ENCODE assay signal across 8 cellular contexts in genomic region chr11:65476632-65477270, GRCh38. TPM values are rescaled to one million over a fixed set of nuclear protein-coding genes. Genes with fewer than 3 reads are reported as not detected.
DNase-seq lines count a peak whose midpoint lies in the region; ATAC-seq, FAIRE-seq and TF ChIP-seq lines count a peak whose summit lies in the region.

No MANE protein-coding gene starts in this region.

- no peak for TF ChIP-seq CTCF in GM10266 (IDR thresholded peaks at IDR 0.05; ENCODE audit: control insufficient read depth, insufficient read depth, low read depth, missing control alignments)

- FAIRE-seq in GM12891 (lab: Jason Lieb, UNC): no peak

- no peaks in the 10 kb centered on the region for H3K27me3 Mint-ChIP-seq in T-helper 17 cell

- DNase-seq in GM12891 (ENCODE audit: insufficient read length, low spot score) (no peak), T-helper 17 cell (peak in 1 of 3 donors; percentile 22), epithelial cell of prostate (ENCODE audit: low read depth, low spot score) (no peak), hepatic stellate cell (ENCODE audit: low spot score) (no peak), NCI-H2081 (lab: John Stamatoyannopoulos, UW) (no peak), GM10266 (ENCODE audit: extremely low spot score) (no peak)

- peaks cover 40% of the 10 kb centered on the region for H3K4me1 ChIP-seq in neuron (ENCODE audit: insufficient read depth, low read length)

- peak overlapping the region; percentile 99 for H3K27ac Mint-ChIP-seq in T-helper 17 cell

- no peak overlapping the region for H2AFZ ChIP-seq in neuron (ENCODE audit: low read depth, low read length)

- H3K4me1 Mint-ChIP-seq in T-helper 17 cell: peaks cover 20% of the 10 kb centered on the region

- peak overlapping the region; percentile 85 for H3K4me3 ChIP-seq in neuron (ENCODE audit: low read length)

- peak overlapping the region; percentile 100 for H3K4me3 Mint-ChIP-seq in T-helper 17 cell

- no peaks in the 10 kb centered on the region for H3K27me3 ChIP-seq in neuron (ENCODE audit: insufficient read depth, low read length)

- peak; percentile 22; the same call in 1 of the 2 replicates for TF ChIP-seq POLR2A in GM12891 (IDR thresholded peaks at IDR 0.05; ENCODE audit: low read depth, low read length)

- ATAC-seq in HG02759 (IDR thresholded peaks at IDR 0.05; ENCODE audit: unreplicated experiment) (peak; percentile 38), T-helper 17 cell (peak; percentile 28)

- H3K36me3 Mint-ChIP-seq in T-helper 17 cell (ENCODE audit: low read depth): peaks cover 2% of the 10 kb centered on the region

- H3K27ac ChIP-seq in epithelial cell of prostate: peak overlapping the region; percentile 99

- no peaks in the 10 kb centered on the region for H3K36me3 ChIP-seq in neuron (ENCODE audit: insufficient read depth, low read length)

- H3K9me3 ChIP-seq in T-helper 17 cell (ENCODE audit: control insufficient read depth, low read length, poor library complexity, severe bottlenecking) (no peaks in the 10 kb centered on the region), neuron (ENCODE audit: low read length) (no peaks in the 10 kb centered on the region)

TF ChIP-seq in GM12891, 5 proteins besides CTCF, POLR2A, EP300 and RAD21:
- TF ChIP-seq TAF1 (IDR thresholded peaks at IDR 0.05; ENCODE audit: low read depth, low read length) (no peak), POU2F2 (IDR thresholded peaks at IDR 0.05; ENCODE audit: low read depth, low read length) (0 out of 2 replicates have a peak, but pooled peaks have one; percentile 23)

RNA-seq across cellular contexts. Expression of gene MALAT1, which starts 22.1 kb away (rescaled TPM):
- 839 TPM for polyA plus RNA-seq in GM12891 (2012; ENCODE audit: low read depth, missing spikeins)
- over 10,000 TPM; 25,853 to 29,025 TPM for total RNA-seq in T-helper 17 cell

RNA-seq across cellular contexts. Expression of gene SCYL1, which starts 48.1 kb away (rescaled TPM):
- 33.4 TPM for polyA plus RNA-seq in GM12891 (2012; ENCODE audit: low read depth, missing spikeins)
- 10 to 100 TPM; 56.6 to 61.7 TPM for total RNA-seq in T-helper 17 cell

RNA-seq across cellular contexts. Expression of gene NEAT1, which starts 54.2 kb away (rescaled TPM):
- 373 TPM for polyA plus RNA-seq in GM12891 (2012; ENCODE audit: low read depth, missing spikeins)
- total RNA-seq in T-helper 17 cell: 100 to 1,000 TPM; 554 to 555 TPM
